Comparison of ENCODE assay signal across 17 cellular contexts in the genomic region with DNA sequence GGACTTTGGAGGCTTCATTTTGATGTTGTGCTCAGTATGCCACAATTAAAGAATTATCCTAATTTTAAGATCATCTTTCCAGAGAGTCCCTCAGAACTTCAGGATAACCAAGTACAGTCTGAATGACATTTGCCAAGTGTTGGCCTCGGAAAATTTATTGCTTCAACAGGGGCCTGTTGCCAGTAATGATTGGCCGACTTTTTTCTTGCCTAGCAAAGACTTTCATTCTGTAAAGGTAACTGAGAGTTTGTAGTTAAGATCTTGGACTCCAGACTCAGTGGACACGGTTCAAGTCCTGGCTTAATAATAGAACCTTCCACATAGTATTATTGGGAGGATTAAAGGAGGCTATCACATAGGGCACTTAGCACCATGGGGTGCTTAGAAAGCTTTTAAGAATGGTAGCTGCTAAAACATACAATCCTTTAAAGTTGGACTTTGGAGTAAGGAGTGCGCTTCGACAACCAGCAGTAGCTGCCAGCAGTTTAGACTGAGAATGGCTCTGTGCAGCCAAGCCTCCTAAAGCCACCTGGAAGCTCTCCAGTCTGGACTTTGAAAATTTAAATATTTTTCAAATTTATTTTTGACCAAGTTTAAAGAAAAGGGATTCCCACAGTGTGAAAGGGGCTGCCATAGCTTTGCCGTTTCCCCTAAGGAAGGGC.
DNase-seq lines count a peak whose midpoint lies in the region; ATAC-seq and TF ChIP-seq lines count a peak whose summit lies in the region.
"Had no signal": no experiment of that assay in that cellular context is flagged by ENCODE, and none has a peak within 500 bp of the region (broad histone marks: within the 10 kb centered on the region; RNA-seq: fewer than 3 reads in every experiment).

No MANE protein-coding gene starts in this region.

- H2BK15ac ChIP-seq in H9 (ENCODE audit: low read depth, low read length) (no peak overlapping the region), mesendoderm (replicated peaks; ENCODE audit: low read depth) (no peak overlapping the region)

- H3K56ac ChIP-seq in H9 (ENCODE audit: insufficient read length, low read depth, low read length) (no peak overlapping the region), mesendoderm (ENCODE audit: low read length) (no peak overlapping the region)

- H2BK12ac ChIP-seq in H9 (ENCODE audit: insufficient read length, low read depth, low read length): no peak overlapping the region

- H2BK120ac ChIP-seq in H9 (ENCODE audit: low read depth, low read length, poor library complexity, severe bottlenecking) (no peak overlapping the region), mesendoderm (ENCODE audit: low read depth, low read length) (peak overlapping the region; percentile 4)

- intact Hi-C loops in ascending aorta (cut with DNase I): no loop called here

- no peak overlapping the region for H3K4me2 ChIP-seq in H9 (ENCODE audit: insufficient read depth, insufficient read length, low read length)
- H3K4me2 ChIP-seq in mesendoderm (ENCODE audit: low read length): no peak overlapping the region
- H3K4me2 ChIP-seq: BLaER1 had no signal

- H3K4me1 ChIP-seq in H9 (ENCODE audit: insufficient read depth, low read length): no peaks in the 10 kb centered on the region
- peaks cover 0 to 14% of the 10 kb centered on the region in 2 donors for H3K4me1 ChIP-seq in ascending aorta
- H3K4me1 ChIP-seq in mesendoderm (ENCODE audit: control insufficient read depth, low read depth, low read length): no peaks in the 10 kb centered on the region
- H3K4me1 ChIP-seq: BLaER1, HAP-1 had no signal

- peaks cover 8 to 12% of the 10 kb centered on the region in 2 experiments; a peak in 2 of 5 replicates for H3K9me3 Mint-ChIP-seq in H9
- H3K9me3 Mint-ChIP-seq in activated CD8-positive, alpha-beta memory T cell treated with anti-CD3 and anti-CD28 coated beads, Interleukin-2, amount 10 ng/mL, durations not matched to agents 7 days and 5 days (ENCODE audit: low read depth): no peaks in the 10 kb centered on the region

- CTCF ChIA-PET in activated CD8-positive, alpha-beta memory T cell treated with anti-CD3 and anti-CD28 coated beads, Interleukin-2, amount 10 ng/mL, durations not matched to agents 7 days and 5 days (lab: Charles Lee): no interaction called here

- H3K27me3 ChIP-seq in H9 (ENCODE audit: insufficient read depth, low read length): no peaks in the 10 kb centered on the region
- no peaks in the 10 kb centered on the region for H3K27me3 ChIP-seq in ascending aorta
- no peaks in the 10 kb centered on the region for H3K27me3 ChIP-seq in mesendoderm (ENCODE audit: insufficient read depth, low read length, poor library complexity)
- H3K27me3 ChIP-seq: BLaER1 had no signal

- ATAC-seq in HG03439 (IDR thresholded peaks at IDR 0.05; ENCODE audit: unreplicated experiment): no peak
- ATAC-seq in activated CD8-positive, alpha-beta memory T cell treated with anti-CD3 and anti-CD28 coated beads, Interleukin-2, amount 10 ng/mL, durations not matched to agents 7 days and 5 days: no peak
- ATAC-seq: K562 had no signal

- no peak overlapping the region for H3K27ac Mint-ChIP-seq in H9
- H3K27ac Mint-ChIP-seq in activated CD8-positive, alpha-beta memory T cell treated with anti-CD3 and anti-CD28 coated beads, Interleukin-2, amount 10 ng/mL, durations not matched to agents 7 days and 5 days: no peak overlapping the region
- H3K27ac Mint-ChIP-seq: CD14-positive monocyte; CD4-positive, alpha-beta memory T cell had no signal

- H2BK5ac ChIP-seq in H9 (ENCODE audit: insufficient read length, low read length) (no peak overlapping the region), mesendoderm (ENCODE audit: low read length) (no peak overlapping the region)

- H3K36me3 Mint-ChIP-seq in H9 (ENCODE audit: insufficient read depth in 1 of 3, low read depth in 3 of 3): no peaks in the 10 kb centered on the region; a peak in 1 of 7 replicates
- H3K36me3 Mint-ChIP-seq in activated CD8-positive, alpha-beta memory T cell treated with anti-CD3 and anti-CD28 coated beads, Interleukin-2, amount 10 ng/mL, durations not matched to agents 7 days and 5 days: no peaks in the 10 kb centered on the region
- H3K36me3 Mint-ChIP-seq: CD14-positive monocyte; CD4-positive, alpha-beta memory T cell had no signal

- H4K5ac ChIP-seq in H9 (ENCODE audit: insufficient read length, low read depth, low read length): no peak overlapping the region
- H4K5ac ChIP-seq in mesendoderm (ENCODE audit: low read length): no peak overlapping the region

- no peak overlapping the region for H2AFZ ChIP-seq in H9 (ENCODE audit: low read length)

- no peak overlapping the region for H3K23ac ChIP-seq in H9 (ENCODE audit: insufficient read length, low read depth, low read length)
- H3K23ac ChIP-seq in mesendoderm (ENCODE audit: low read length): no peak overlapping the region

- H4K20me1 ChIP-seq in H9 (ENCODE audit: control insufficient read depth, insufficient read depth, insufficient read length): no peaks in the 10 kb centered on the region
- H4K20me1 ChIP-seq: BLaER1 had no signal

- no CpG with 5 or more reads among the region's 6 CpGs for WGBS in H9 (ENCODE audit: extremely low coverage, insufficient read length, low lambda C conversion rate)
- WGBS in mesendoderm (ENCODE audit: extremely low coverage, insufficient coverage, low lambda C conversion rate): no CpG with 5 or more reads among the region's 6 CpGs

- H3T11ph ChIP-seq in H9 (ENCODE audit: low read length): no peak overlapping the region

- H2BK20ac ChIP-seq in H9 (ENCODE audit: low read depth, low read length, poor library complexity, severe bottlenecking): peak overlapping the region; percentile 7

- peaks cover 0 to under 1% of the 10 kb centered on the region in 2 experiments; a peak in 2 of 4 replicates for H3K4me1 Mint-ChIP-seq in H9
- no peaks in the 10 kb centered on the region for H3K4me1 Mint-ChIP-seq in activated CD8-positive, alpha-beta memory T cell treated with anti-CD3 and anti-CD28 coated beads, Interleukin-2, amount 10 ng/mL, durations not matched to agents 7 days and 5 days
- H3K4me1 Mint-ChIP-seq: CD14-positive monocyte; CD4-positive, alpha-beta memory T cell had no signal

- H3K27ac ChIP-seq in H9 (ENCODE audit: insufficient read length, low read depth, low read length) (no peak overlapping the region), ascending aorta (peak overlapping the region; percentile 11 to 58), mesendoderm (ENCODE audit: low read depth, low read length) (no peak overlapping the region)
- H3K27ac ChIP-seq: BLaER1 had no signal

- H2AK5ac ChIP-seq in H9 (ENCODE audit: insufficient read length, low read length): no peak overlapping the region
- H2AK5ac ChIP-seq in mesendoderm (ENCODE audit: low read length): no peak overlapping the region

- H3K9me3 ChIP-seq in H9 (ENCODE audit: control insufficient read depth, low read depth, low read length): no peaks in the 10 kb centered on the region
- H3K9me3 ChIP-seq in ascending aorta: peaks cover 0 to 11% of the 10 kb centered on the region in 2 donors
- H3K9me3 ChIP-seq: HAP-1 had no signal

- peaks cover 2% of the 10 kb centered on the region; the same call in 1 of the 2 replicates for H3K27me3 Mint-ChIP-seq in H9 (ENCODE audit: low read depth)
- H3K27me3 Mint-ChIP-seq in activated CD8-positive, alpha-beta memory T cell treated with anti-CD3 and anti-CD28 coated beads, Interleukin-2, amount 10 ng/mL, durations not matched to agents 7 days and 5 days: peaks cover 6% of the 10 kb centered on the region

- H4K8ac ChIP-seq in H9 (replicated peaks; ENCODE audit: insufficient read length, low read depth, low read length) (no peak overlapping the region), mesendoderm (ENCODE audit: low read depth, low read length) (no peak overlapping the region)

- H4K91ac ChIP-seq in H9 (ENCODE audit: insufficient read length, low read depth, low read length): no peak overlapping the region

- H3K14ac ChIP-seq in H9 (ENCODE audit: insufficient read depth, low read length): no peak overlapping the region

- H3K18ac ChIP-seq in H9 (ENCODE audit: insufficient read length, low read depth, low read length) (no peak overlapping the region), mesendoderm (ENCODE audit: low read length) (no peak overlapping the region)

- no peak overlapping the region for H3K4me3 Mint-ChIP-seq in H9
- H3K4me3 Mint-ChIP-seq in activated CD8-positive, alpha-beta memory T cell treated with anti-CD3 and anti-CD28 coated beads, Interleukin-2, amount 10 ng/mL, durations not matched to agents 7 days and 5 days: no peak overlapping the region
- H3K4me3 Mint-ChIP-seq: CD14-positive monocyte; CD4-positive, alpha-beta memory T cell had no signal

- no peak overlapping the region for H3K4ac ChIP-seq in H9 (ENCODE audit: low read depth, low read length)
- H3K4ac ChIP-seq in mesendoderm (ENCODE audit: low read depth, low read length): no peak overlapping the region

- H3K4me3 ChIP-seq in ascending aorta (peak overlapping the region in 1 of 2 donors; percentile 2), mesendoderm (ENCODE audit: low read length) (no peak overlapping the region)
- H3K4me3 ChIP-seq: BLaER1, HAP-1, K562 had no signal

- H3K23me2 ChIP-seq in H9 (ENCODE audit: insufficient read length, low read depth, low read length, poor library complexity, severe bottlenecking): no peaks in the 10 kb centered on the region

- H3K79me1 ChIP-seq in H9 (ENCODE audit: insufficient read depth, low read depth, low read length, poor library complexity, severe bottlenecking) (no peaks in the 10 kb centered on the region), mesendoderm (ENCODE audit: low read length) (no peaks in the 10 kb centered on the region)

- no peak overlapping the region for H3K9ac ChIP-seq in H9 (ENCODE audit: extremely low read depth, insufficient read length, low read length)
- no peak overlapping the region for H3K9ac ChIP-seq in mesendoderm (ENCODE audit: low read length)
- H3K9ac ChIP-seq: BLaER1 had no signal

- no peaks in the 10 kb centered on the region for H3K79me2 ChIP-seq in H9 (ENCODE audit: insufficient read depth, low read length)
- H3K79me2 ChIP-seq in mesendoderm (ENCODE audit: control insufficient read depth, insufficient read depth, low read length): no peaks in the 10 kb centered on the region

- H3K36me3 ChIP-seq in ascending aorta (no peaks in the 10 kb centered on the region), mesendoderm (ENCODE audit: control insufficient read depth, insufficient read depth, low read length) (no peaks in the 10 kb centered on the region)
- H3K36me3 ChIP-seq: BLaER1, HAP-1 had no signal

- TF ChIP-seq CTCF in H9 (conservative IDR thresholded peaks at IDR 0.05): no peak
- no peak for TF ChIP-seq CTCF in ascending aorta (IDR thresholded peaks at IDR 0.05)

- DNase-seq in H9: no peak
- DNase-seq in ascending aorta (ENCODE audit: low spot score in 2 of 2): no peak
- peak; percentile 21 for DNase-seq in iPS-NIHi11 (ENCODE audit: low spot score)
- DNase-seq in mesendoderm: no peak
- DNase-seq in stimulated activated CD4-positive, alpha-beta T cell treated with anti-CD3 and anti-CD28 coated beads, Interleukin-2, amount 100 ng/mL, for 48 hours: no peak
- no peak for DNase-seq in activated CD8-positive, alpha-beta memory T cell treated with anti-CD3 and anti-CD28 coated beads, Interleukin-2, amount 10 ng/mL, durations not matched to agents 7 days and 5 days
- DNase-seq in hippocampal formation (lab: John Stamatoyannopoulos, UW): no peak
- DNase-seq: 8988T; CD4-positive, alpha-beta memory T cell; DMS153; DMS79; GDM1 had no signal

Comparison
In these comparisons a context has a peak if more than half of its experiments do, and no peak if none do; other contexts are left out.
1. H3K27ac ChIP-seq: peak in ascending aorta (2 of 2); none in H9 (single experiment) and mesendoderm (single experiment).